In genomic region chr4:16450031-16450430, GRCh38 we compare ENCODE assay signal across 23 cellular contexts.
"Had no signal": no experiment of that assay in that cellular context is flagged by ENCODE, and none has a peak within 500 bp of the region (broad histone marks: within the 10 kb centered on the region; RNA-seq: fewer than 3 reads in every experiment).

No MANE protein-coding gene starts in this region.

- H3K4me1 Mint-ChIP-seq: activated B cell treated with CpG ODN at 0.5 μM for 24 hours; activated CD4-positive, alpha-beta T cell treated with anti-CD3 and anti-CD28 coated beads, Interleukin-2, amount 10 ng/mL, durations not matched to agents 24 days and 14 days; central memory CD8-positive, alpha-beta T cell; T-helper 17 cell had no signal

- H3K9me3 ChIP-seq: MG63 had no signal

- H3K27me3 Mint-ChIP-seq: activated B cell treated with CpG ODN at 0.5 μM for 24 hours; activated CD4-positive, alpha-beta memory T cell treated with anti-CD3 and anti-CD28 coated beads for 36 hours; activated CD4-positive, alpha-beta T cell treated with anti-CD3 and anti-CD28 coated beads, Interleukin-2, amount 10 ng/mL, durations not matched to agents 24 days and 14 days; activated naive CD8-positive, alpha-beta T cell; brain; central memory CD8-positive, alpha-beta T cell; T-helper 17 cell had no signal

- H3K27me3 ChIP-seq: MG63 had no signal

- H3K36me3 ChIP-seq: MG63 had no signal

- H3K4me3 ChIP-seq: MG63 had no signal

- H3K27ac Mint-ChIP-seq: activated B cell treated with CpG ODN at 0.5 μM for 24 hours; activated CD4-positive, alpha-beta memory T cell treated with anti-CD3 and anti-CD28 coated beads for 36 hours; activated CD4-positive, alpha-beta T cell treated with anti-CD3 and anti-CD28 coated beads, Interleukin-2, amount 10 ng/mL, durations not matched to agents 24 days and 14 days; activated naive CD4-positive, alpha-beta T cell treated with anti-CD3 and anti-CD28 coated beads for 36 hours; activated naive CD8-positive, alpha-beta T cell; T-helper 17 cell had no signal

- DNase-seq: activated B cell treated with CpG ODN at 0.5 μM for 24 hours; activated CD4-positive, alpha-beta memory T cell treated with anti-CD3 and anti-CD28 coated beads for 36 hours; activated CD4-positive, alpha-beta T cell treated with anti-CD3 and anti-CD28 coated beads for 1 hour; activated CD4-positive, alpha-beta T cell treated with anti-CD3 and anti-CD28 coated beads, Interleukin-2, amount 10 ng/mL, durations not matched to agents 24 days and 14 days; activated CD8-positive, alpha-beta memory T cell treated with anti-CD3 and anti-CD28 coated beads for 24 hours; activated effector memory CD4-positive, alpha-beta T cell treated with anti-CD3 and anti-CD28 coated beads, Interleukin-2, amount 50 U/mL, for 16 hours; activated naive CD4-positive, alpha-beta T cell treated with anti-CD3 and anti-CD28 coated beads for 36 hours; activated T-cell treated with anti-CD3 and anti-CD28 coated beads, Interleukin-2, amount 50 U/mL, for 4 hours; amygdala; MG63; NCI-H1105; NCI-H1436; NCI-H1694 treated with DMSO at 0.1 percent for 48 hours; NCI-H2081; NCI-H510A treated with DMSO at 0.1 percent for 48 hours; NCI-H69; PC-3; SHP77; T-helper 17 cell; T-helper 9 cell had no signal

- H3K4me3 Mint-ChIP-seq: activated B cell treated with CpG ODN at 0.5 μM for 24 hours; activated CD4-positive, alpha-beta memory T cell treated with anti-CD3 and anti-CD28 coated beads for 36 hours; activated CD4-positive, alpha-beta T cell treated with anti-CD3 and anti-CD28 coated beads, Interleukin-2, amount 10 ng/mL, durations not matched to agents 24 days and 14 days; activated naive CD4-positive, alpha-beta T cell treated with anti-CD3 and anti-CD28 coated beads for 36 hours; activated naive CD8-positive, alpha-beta T cell; activated T-cell treated with anti-CD3 and anti-CD28 coated beads, Interleukin-2, amount 50 U/mL, for 4 hours; brain; central memory CD8-positive, alpha-beta T cell; T-helper 17 cell had no signal

- ATAC-seq: activated T-cell treated with anti-CD3 and anti-CD28 coated beads, Interleukin-2, amount 50 U/mL, for 4 hours; PC-3; T-helper 17 cell had no signal

- H3K9me3 Mint-ChIP-seq: activated B cell treated with CpG ODN at 0.5 μM for 24 hours; activated CD4-positive, alpha-beta memory T cell treated with anti-CD3 and anti-CD28 coated beads for 36 hours; activated CD4-positive, alpha-beta T cell treated with anti-CD3 and anti-CD28 coated beads, Interleukin-2, amount 10 ng/mL, durations not matched to agents 24 days and 14 days; activated naive CD4-positive, alpha-beta T cell treated with anti-CD3 and anti-CD28 coated beads for 36 hours; activated T-cell treated with anti-CD3 and anti-CD28 coated beads, Interleukin-2, amount 50 U/mL, for 4 hours had no signal

- H3K36me3 Mint-ChIP-seq: activated CD4-positive, alpha-beta memory T cell treated with anti-CD3 and anti-CD28 coated beads for 36 hours; activated naive CD8-positive, alpha-beta T cell; brain had no signal
